In the genomic region with DNA sequence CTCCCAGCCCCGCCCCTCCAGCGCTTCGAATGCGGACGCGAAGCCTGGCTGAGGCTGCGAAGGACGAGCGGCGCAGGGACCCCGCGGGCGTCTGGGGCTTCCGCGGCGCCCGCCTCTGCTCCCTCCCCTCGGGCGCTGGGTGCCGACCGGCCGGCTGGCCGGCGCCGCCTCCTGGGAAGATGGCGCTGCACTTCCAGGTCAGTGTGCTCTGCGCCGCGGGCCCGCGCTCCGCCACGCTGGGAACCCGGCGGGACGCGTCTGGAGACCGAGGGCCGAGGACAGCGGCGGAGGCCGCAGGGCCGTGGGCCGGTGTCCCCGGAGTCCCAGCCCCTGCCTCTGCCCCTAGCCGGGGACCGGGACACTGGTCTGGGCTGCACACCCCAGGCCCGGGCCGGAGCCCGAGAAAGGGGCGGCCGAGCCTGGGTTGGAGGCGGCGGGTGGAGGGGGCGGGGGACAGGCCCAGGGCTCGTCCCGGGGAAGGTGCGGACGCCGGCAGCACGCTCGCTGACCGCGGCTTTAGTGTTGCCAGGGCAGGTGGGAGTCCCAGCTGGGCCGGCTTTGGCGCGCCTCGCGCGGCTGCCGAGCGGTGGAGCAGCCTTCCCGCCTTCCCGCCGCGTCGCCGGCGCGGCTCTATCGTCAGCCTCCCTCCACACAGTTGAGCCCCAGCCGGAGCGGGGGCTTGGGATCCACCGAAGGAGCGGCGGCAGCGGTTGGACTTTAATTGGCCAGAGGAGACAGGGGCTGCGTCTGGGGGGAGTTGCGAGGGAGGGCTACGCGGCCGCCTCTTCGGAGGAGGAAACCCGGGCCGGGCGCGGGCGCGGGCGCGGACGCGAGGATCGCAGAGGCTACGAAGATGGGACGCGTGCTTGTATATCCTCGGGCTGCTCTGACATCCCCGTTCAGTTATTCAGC, we compare ENCODE assay signal across 1 cellular context.
TF ChIP-seq lines count a peak whose summit lies in the region.

A gene (plus strand): TSS at position 164 of the 912 bp plus-strand sequence.

TF ChIP-seq in H1, 55 proteins besides CTCF, POLR2A, EP300 and RAD21:
- TF ChIP-seq, protein P1, sequence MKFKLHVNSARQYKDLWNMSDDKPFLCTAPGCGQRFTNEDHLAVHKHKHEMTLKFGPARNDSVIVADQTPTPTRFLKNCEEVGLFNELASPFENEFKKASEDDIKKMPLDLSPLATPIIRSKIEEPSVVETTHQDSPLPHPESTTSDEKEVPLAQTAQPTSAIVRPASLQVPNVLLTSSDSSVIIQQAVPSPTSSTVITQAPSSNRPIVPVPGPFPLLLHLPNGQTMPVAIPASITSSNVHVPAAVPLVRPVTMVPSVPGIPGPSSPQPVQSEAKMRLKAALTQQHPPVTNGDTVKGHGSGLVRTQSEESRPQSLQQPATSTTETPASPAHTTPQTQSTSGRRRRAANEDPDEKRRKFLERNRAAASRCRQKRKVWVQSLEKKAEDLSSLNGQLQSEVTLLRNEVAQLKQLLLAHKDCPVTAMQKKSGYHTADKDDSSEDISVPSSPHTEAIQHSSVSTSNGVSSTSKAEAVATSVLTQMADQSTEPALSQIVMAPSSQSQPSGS (IDR thresholded peaks at IDR 0.05; ENCODE audit: low read length): no peak
- TF ChIP-seq JUND (IDR thresholded peaks at IDR 0.05; ENCODE audit: low read length) (no peak), ZNF274 (IDR thresholded peaks at IDR 0.05; ENCODE audit: borderline replicate concordance, extremely low read depth, low read length) (no peak), BRCA1 (IDR thresholded peaks at IDR 0.05; ENCODE audit: low read depth, low read length) (no peak), SP2 (IDR thresholded peaks at IDR 0.05; ENCODE audit: low read length) (no peak), TAF1 (IDR thresholded peaks at IDR 0.05; ENCODE audit: low read depth, low read length) (peak; percentile 88), PHF8 (conservative IDR thresholded peaks at IDR 0.05; ENCODE audit: low read depth, low read length) (peak; percentile 65), SIN3A (conservative IDR thresholded peaks at IDR 0.05 in 1 of 2, IDR thresholded peaks at IDR 0.05 in 1 of 2; ENCODE audit: low read depth in 1 of 2, low read length in 2 of 2) (peak; percentile 15 to 64; a peak in 1 of 4 replicates), FOSL1 (IDR thresholded peaks at IDR 0.05; ENCODE audit: insufficient read depth, low read depth, low read length) (peak; percentile 82), NRF1 (IDR thresholded peaks at IDR 0.05; ENCODE audit: low read depth, low read length) (no peak), SP4 (IDR thresholded peaks at IDR 0.05; ENCODE audit: low read length) (no peak), POU5F1 (IDR thresholded peaks at IDR 0.05; ENCODE audit: low read depth, low read length) (no peak), RBBP5 (IDR thresholded peaks at IDR 0.05; ENCODE audit: borderline replicate concordance, low read depth, low read length) (peak; percentile 96), TAF7 (optimal IDR thresholded peaks at IDR 0.05; ENCODE audit: borderline replicate concordance, low read depth, low read length) (peak; percentile 83), CBX8 (IDR thresholded peaks at IDR 0.05; ENCODE audit: borderline replicate concordance, low read depth, low read length) (no peak), YY1 (IDR thresholded peaks at IDR 0.05; ENCODE audit: low read depth, low read length) (peak; percentile 89), JUN (IDR thresholded peaks at IDR 0.05; ENCODE audit: low read depth, low read length) (no peak), CHD2 (IDR thresholded peaks at IDR 0.05; ENCODE audit: low read length) (no peak), KDM5A (IDR thresholded peaks at IDR 0.05; ENCODE audit: low read length) (0 out of 2 replicates have a peak, but pooled peaks have one; percentile 18), SRF (IDR thresholded peaks at IDR 0.05; ENCODE audit: low read depth, low read length) (no peak), BACH1 (IDR thresholded peaks at IDR 0.05; ENCODE audit: low read length) (no peak), TEAD4 (IDR thresholded peaks at IDR 0.05; ENCODE audit: low read depth, low read length) (no peak), TCF12 (IDR thresholded peaks at IDR 0.05; ENCODE audit: low read depth, low read length) (no peak), POLR2AphosphoS5 (IDR thresholded peaks at IDR 0.05; ENCODE audit: low read depth, low read length) (no peak; the same call in 1 of the 2 replicates), KDM4A (IDR thresholded peaks at IDR 0.05; ENCODE audit: low read depth, low read length, severe bottlenecking) (peak; percentile 94), TBP (IDR thresholded peaks at IDR 0.05; ENCODE audit: low read depth, low read length) (peak; percentile 62; the same call in 1 of the 2 replicates), CHD1 (IDR thresholded peaks at IDR 0.05; ENCODE audit: low read depth, low read length) (no peak), HDAC2 (IDR thresholded peaks at IDR 0.05; ENCODE audit: borderline replicate concordance in 1 of 2, low read depth in 2 of 2, low read length in 2 of 2) (0 out of 4 replicates have a peak, but pooled peaks of 1 of the 2 experiments have one; percentile 32), CTBP2 (IDR thresholded peaks at IDR 0.05; ENCODE audit: borderline replicate concordance, insufficient read depth, insufficient read length, low read length) (peak; percentile 75), EZH2 (IDR thresholded peaks at IDR 0.05; ENCODE audit: low read depth, low read length, severe bottlenecking) (no peak), EGR1 (IDR thresholded peaks at IDR 0.05; ENCODE audit: borderline replicate concordance, low read depth, low read length) (peak; percentile 91), BCL11A (IDR thresholded peaks at IDR 0.05; ENCODE audit: low read depth in 2 of 2, low read length in 2 of 2) (no peak), RNF2 (IDR thresholded peaks at IDR 0.05; ENCODE audit: borderline replicate concordance, low read depth, low read length, missing control alignments, poor library complexity, severe bottlenecking) (no peak), ASH2L (IDR thresholded peaks at IDR 0.05; ENCODE audit: low read length) (peak; percentile 98), SIX5 (IDR thresholded peaks at IDR 0.05; ENCODE audit: low read depth, low read length) (no peak), SP1 (IDR thresholded peaks at IDR 0.05; ENCODE audit: low read depth, low read length) (peak; percentile 15; the same call in 1 of the 2 replicates), KDM1A (IDR thresholded peaks at IDR 0.05; ENCODE audit: borderline replicate concordance, low read length) (no peak), CBX5 (IDR thresholded peaks at IDR 0.05; ENCODE audit: low read depth, low read length) (no peak), NANOG (IDR thresholded peaks at IDR 0.05; ENCODE audit: insufficient read depth, low read depth, low read length, poor library complexity, severe bottlenecking) (no peak), RFX5 (IDR thresholded peaks at IDR 0.05; ENCODE audit: borderline replicate concordance, low read depth, low read length) (no peak), HDAC6 (IDR thresholded peaks at IDR 0.05; ENCODE audit: low read depth, low read length) (no peak)
- TF ChIP-seq, protein P2, sequence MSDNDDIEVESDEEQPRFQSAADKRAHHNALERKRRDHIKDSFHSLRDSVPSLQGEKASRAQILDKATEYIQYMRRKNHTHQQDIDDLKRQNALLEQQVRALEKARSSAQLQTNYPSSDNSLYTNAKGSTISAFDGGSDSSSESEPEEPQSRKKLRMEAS (IDR thresholded peaks at IDR 0.05): peak; percentile 54; the same call in 1 of the 2 replicates
- TF ChIP-seq, protein P3, sequence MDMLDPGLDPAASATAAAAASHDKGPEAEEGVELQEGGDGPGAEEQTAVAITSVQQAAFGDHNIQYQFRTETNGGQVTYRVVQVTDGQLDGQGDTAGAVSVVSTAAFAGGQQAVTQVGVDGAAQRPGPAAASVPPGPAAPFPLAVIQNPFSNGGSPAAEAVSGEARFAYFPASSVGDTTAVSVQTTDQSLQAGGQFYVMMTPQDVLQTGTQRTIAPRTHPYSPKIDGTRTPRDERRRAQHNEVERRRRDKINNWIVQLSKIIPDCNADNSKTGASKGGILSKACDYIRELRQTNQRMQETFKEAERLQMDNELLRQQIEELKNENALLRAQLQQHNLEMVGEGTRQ (IDR thresholded peaks at IDR 0.05; ENCODE audit: low read length): no peak
- TF ChIP-seq, protein P4, sequence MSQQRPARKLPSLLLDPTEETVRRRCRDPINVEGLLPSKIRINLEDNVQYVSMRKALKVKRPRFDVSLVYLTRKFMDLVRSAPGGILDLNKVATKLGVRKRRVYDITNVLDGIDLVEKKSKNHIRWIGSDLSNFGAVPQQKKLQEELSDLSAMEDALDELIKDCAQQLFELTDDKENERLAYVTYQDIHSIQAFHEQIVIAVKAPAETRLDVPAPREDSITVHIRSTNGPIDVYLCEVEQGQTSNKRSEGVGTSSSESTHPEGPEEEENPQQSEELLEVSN (IDR thresholded peaks at IDR 0.05): peak; percentile 94
- TF ChIP-seq, protein P5, sequence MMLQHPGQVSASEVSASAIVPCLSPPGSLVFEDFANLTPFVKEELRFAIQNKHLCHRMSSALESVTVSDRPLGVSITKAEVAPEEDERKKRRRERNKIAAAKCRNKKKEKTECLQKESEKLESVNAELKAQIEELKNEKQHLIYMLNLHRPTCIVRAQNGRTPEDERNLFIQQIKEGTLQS (IDR thresholded peaks at IDR 0.05; ENCODE audit: insufficient read depth, low read depth, low read length): no peak
